1 cellular context compared by ENCODE assay signal in genomic region chr10:16856567-16856966, GRCh38.
TF ChIP-seq lines count a peak whose summit lies in the region.

No MANE protein-coding gene starts in this region.

TF ChIP-seq in WTC11, 78 proteins besides CTCF, POLR2A, EP300 and RAD21 (continued from another document):
- TF ChIP-seq PRDM15 (CRISPR knock-in tag; IDR thresholded peaks at IDR 0.05) = no peak
- no peak for TF ChIP-seq ESRRA (CRISPR knock-in tag; IDR thresholded peaks at IDR 0.05; ENCODE audit: borderline replicate concordance)
- no peak for TF ChIP-seq FOXJ3 (CRISPR knock-in tag; IDR thresholded peaks at IDR 0.05; ENCODE audit: borderline replicate concordance)
- no peak for TF ChIP-seq OVOL2 (CRISPR knock-in tag; IDR thresholded peaks at IDR 0.05; ENCODE audit: borderline replicate concordance)
- TF ChIP-seq ZNF138 (CRISPR knock-in tag; conservative IDR thresholded peaks at IDR 0.05) = no peak
